Comparison of ENCODE assay signal across 8 cellular contexts in the genomic region with DNA sequence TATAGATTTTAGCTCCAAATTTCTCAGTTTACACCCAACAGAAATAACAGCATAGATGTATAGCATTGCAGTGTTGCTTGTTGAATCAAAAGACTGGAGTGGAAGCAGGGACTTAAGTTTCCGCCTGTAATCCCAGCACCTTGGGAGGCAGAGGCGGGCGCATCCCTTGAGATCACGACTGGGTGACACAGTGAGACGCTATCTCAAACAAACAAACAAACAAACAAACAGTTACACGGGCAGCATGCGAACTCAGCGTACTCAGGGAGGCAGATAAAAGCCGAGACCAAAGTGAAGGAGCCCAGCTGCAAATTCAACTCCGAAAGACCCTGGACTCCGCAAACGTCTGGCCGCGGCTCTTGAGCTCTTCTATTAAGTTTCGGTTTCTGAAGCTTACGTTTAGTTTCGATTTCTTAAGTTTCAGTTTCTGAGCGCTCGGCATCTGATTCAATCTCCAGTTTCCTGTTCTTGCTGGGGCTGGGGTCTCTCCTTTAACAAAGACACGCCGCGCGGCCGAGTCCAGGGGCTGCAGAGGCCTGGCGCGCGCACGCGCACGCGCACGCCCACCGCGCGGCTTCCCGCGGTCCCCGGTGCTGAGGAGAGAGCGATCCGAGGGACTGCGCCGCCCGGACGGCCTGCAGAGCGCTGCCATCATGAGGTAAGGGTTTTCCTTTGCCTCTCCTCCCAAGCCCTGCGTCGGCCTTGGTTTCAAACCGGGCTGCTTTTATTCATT. TPM values are rescaled to one million over a fixed set of nuclear protein-coding genes. Genes with fewer than 3 reads are reported as not detected.
A peak's percentile ranks its signal among the peaks of the same experiment; 100 is the strongest.
DNase-seq lines count a peak whose midpoint lies in the region; ATAC-seq, FAIRE-seq and TF ChIP-seq lines count a peak whose summit lies in the region.

A gene with protein sequence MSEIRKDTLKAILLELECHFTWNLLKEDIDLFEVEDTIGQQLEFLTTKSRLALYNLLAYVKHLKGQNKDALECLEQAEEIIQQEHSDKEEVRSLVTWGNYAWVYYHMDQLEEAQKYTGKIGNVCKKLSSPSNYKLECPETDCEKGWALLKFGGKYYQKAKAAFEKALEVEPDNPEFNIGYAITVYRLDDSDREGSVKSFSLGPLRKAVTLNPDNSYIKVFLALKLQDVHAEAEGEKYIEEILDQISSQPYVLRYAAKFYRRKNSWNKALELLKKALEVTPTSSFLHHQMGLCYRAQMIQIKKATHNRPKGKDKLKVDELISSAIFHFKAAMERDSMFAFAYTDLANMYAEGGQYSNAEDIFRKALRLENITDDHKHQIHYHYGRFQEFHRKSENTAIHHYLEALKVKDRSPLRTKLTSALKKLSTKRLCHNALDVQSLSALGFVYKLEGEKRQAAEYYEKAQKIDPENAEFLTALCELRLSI (plus strand): TSS at position 423 of the 733 bp plus-strand sequence. CDS start 231 bp downstream, at position 654.

- CTCF ChIA-PET in Calu3 (lab: Charles Lee) = interaction anchor here (0.6 to 1.4 kb wide), 4 partner anchors 22 to 162 kb away, joined by 3 to 6 read pairs (median 4); a partner anchor contains a TSS
- CTCF ChIA-PET in naive thymus-derived CD4-positive, alpha-beta T cell (lab: Charles Lee) = interaction anchor here (0.8 to 1.8 kb wide), 3 partner anchors 22 to 152 kb away, joined by 3 to 4 read pairs (median 4); a partner anchor contains a TSS

- H3K27me3 Mint-ChIP-seq in Calu3 (ENCODE audit: unreplicated experiment) = no peaks in the 10 kb centered on the region
- H3K27me3 Mint-ChIP-seq in naive thymus-derived CD4-positive, alpha-beta T cell = no peaks in the 10 kb centered on the region
- H3K27me3 Mint-ChIP-seq in stimulated activated naive B cell treated with anti-CD40 and anti-IgM and Interleukin-4, amounts not matched to agents 10 μg/mL and 1 μg/mL and 100 μg/mL, for 72 hours = no peaks in the 10 kb centered on the region

- H3K4me3 ChIP-seq in naive thymus-derived CD4-positive, alpha-beta T cell (ENCODE audit: low read length) = peak within 1 kb of the TSS; percentile 77

- no peak for TF ChIP-seq CTCF in Calu3 (IDR thresholded peaks at IDR 0.05; ENCODE audit: unreplicated experiment)
- no peak for TF ChIP-seq CTCF in GM20000 (IDR thresholded peaks at IDR 0.05; ENCODE audit: extremely low read depth, missing control alignments)

- intact Hi-C loops in Calu3 (cut with micrococcal nuclease; ENCODE audit: unreplicated experiment) = no loop called here
- intact Hi-C loops in naive thymus-derived CD4-positive, alpha-beta T cell (cut with micrococcal nuclease) = loop anchor here (1.0 to 10.0 kb wide), 21 partner anchors 22 to 1810 kb away; a partner anchor contains a TSS

- H3K27ac ChIP-seq in naive thymus-derived CD4-positive, alpha-beta T cell (ENCODE audit: low read depth, low read length) = peak within 1 kb of the TSS; percentile 94

- peaks cover 0 to 4% (median 0%) of the 10 kb centered on the region in 3 experiments for H3K36me3 ChIP-seq in naive thymus-derived CD4-positive, alpha-beta T cell (ENCODE audit: control insufficient read depth in 2 of 3, insufficient read depth in 3 of 3, low read length in 3 of 3)

- FAIRE-seq in RCC 7860 (lab: Jason Lieb, UNC) = no peak

- DNase-seq in Calu3 (peak; percentile 58), GM20000 (ENCODE audit: low spot score) (peak; percentile 83), HT1080 (ENCODE audit: low read depth) (peak; percentile 74), RCC 7860 (ENCODE audit: low spot score) (peak; percentile 53), fibroblast of peridontal ligament (ENCODE audit: extremely low read depth) (peak; percentile 77)
- DNase-seq in activated T-helper 9 cell treated with anti-CD3 and anti-CD28 coated beads, Interleukin-2, amount 50 U/mL, for 16 hours (ENCODE audit: low read depth) = peak; percentile 51
- DNase-seq in naive thymus-derived CD4-positive, alpha-beta T cell = peak; percentile 62 to 83 (median 76)
- DNase-seq in stimulated activated naive B cell treated with anti-CD40 and anti-IgM and Interleukin-4, amounts not matched to agents 10 μg/mL and 1 μg/mL and 100 μg/mL, for 72 hours = peak; percentile 65

- POLR2A ChIA-PET in naive thymus-derived CD4-positive, alpha-beta T cell (lab: Charles Lee) = interaction anchor here (0.7 to 4.6 kb wide), 14 partner anchors 11 to 1461 kb away, joined by 3 to 61 read pairs (median 6); a partner anchor contains a TSS

- H3K27ac Mint-ChIP-seq in Calu3 (ENCODE audit: unreplicated experiment) = peak within 1 kb of the TSS; percentile 89
- H3K27ac Mint-ChIP-seq in naive thymus-derived CD4-positive, alpha-beta T cell = peak within 1 kb of the TSS; percentile 96 to 100 (median 98)
- H3K27ac Mint-ChIP-seq in stimulated activated naive B cell treated with anti-CD40 and anti-IgM and Interleukin-4, amounts not matched to agents 10 μg/mL and 1 μg/mL and 100 μg/mL, for 72 hours = peak within 1 kb of the TSS; percentile 95

- no peaks in the 10 kb centered on the region for H3K27me3 ChIP-seq in naive thymus-derived CD4-positive, alpha-beta T cell (ENCODE audit: control insufficient read depth in 2 of 2, insufficient read depth in 2 of 2, low read length in 2 of 2)

- H3K4me1 Mint-ChIP-seq in Calu3 (ENCODE audit: low read depth, unreplicated experiment) = peaks cover 18% of the 10 kb centered on the region
- H3K4me1 Mint-ChIP-seq in naive thymus-derived CD4-positive, alpha-beta T cell = peaks cover 26 to 75% (median 65%) of the 10 kb centered on the region in 7 donors
- peaks cover 29 to 45% of the 10 kb centered on the region in 2 donors for H3K4me1 Mint-ChIP-seq in stimulated activated naive B cell treated with anti-CD40 and anti-IgM and Interleukin-4, amounts not matched to agents 10 μg/mL and 1 μg/mL and 100 μg/mL, for 72 hours

- peaks cover 26% of the 10 kb centered on the region for H3K36me3 Mint-ChIP-seq in Calu3 (ENCODE audit: insufficient read depth, unreplicated experiment)
- H3K36me3 Mint-ChIP-seq in naive thymus-derived CD4-positive, alpha-beta T cell = peaks cover 0 to 51% (median 6%) of the 10 kb centered on the region in 5 donors
- peaks cover 13 to 23% of the 10 kb centered on the region in 2 donors for H3K36me3 Mint-ChIP-seq in stimulated activated naive B cell treated with anti-CD40 and anti-IgM and Interleukin-4, amounts not matched to agents 10 μg/mL and 1 μg/mL and 100 μg/mL, for 72 hours

- H3K9me3 ChIP-seq in naive thymus-derived CD4-positive, alpha-beta T cell (ENCODE audit: control insufficient read depth in 2 of 3, low read length in 3 of 3) = no peaks in the 10 kb centered on the region

- H3K4me1 ChIP-seq in naive thymus-derived CD4-positive, alpha-beta T cell (ENCODE audit: control insufficient read depth in 2 of 2, insufficient read depth in 2 of 2, low read length in 2 of 2) = peaks cover 21% of the 10 kb centered on the region in 2 donors

- peak; percentile 88 for ATAC-seq in naive thymus-derived CD4-positive, alpha-beta T cell
- ATAC-seq in stimulated activated naive B cell treated with anti-CD40 and anti-IgM and Interleukin-4, amounts not matched to agents 10 μg/mL and 1 μg/mL and 100 μg/mL, for 72 hours (replicated peaks) = peak; percentile 81 to 86

- peak within 1 kb of the TSS; percentile 95 for H3K4me3 Mint-ChIP-seq in Calu3 (ENCODE audit: low read depth, unreplicated experiment)
- H3K4me3 Mint-ChIP-seq in naive thymus-derived CD4-positive, alpha-beta T cell = peak within 1 kb of the TSS; percentile 90 to 100 (median 96)
- peak within 1 kb of the TSS; percentile 87 to 89 for H3K4me3 Mint-ChIP-seq in stimulated activated naive B cell treated with anti-CD40 and anti-IgM and Interleukin-4, amounts not matched to agents 10 μg/mL and 1 μg/mL and 100 μg/mL, for 72 hours

- H3K9me3 Mint-ChIP-seq in Calu3 (ENCODE audit: low read depth, unreplicated experiment) = no peaks in the 10 kb centered on the region
- H3K9me3 Mint-ChIP-seq in naive thymus-derived CD4-positive, alpha-beta T cell = peaks cover 0 to 9% (median 2%) of the 10 kb centered on the region in 11 donors
- peaks cover 0 to 3% of the 10 kb centered on the region in 2 donors for H3K9me3 Mint-ChIP-seq in stimulated activated naive B cell treated with anti-CD40 and anti-IgM and Interleukin-4, amounts not matched to agents 10 μg/mL and 1 μg/mL and 100 μg/mL, for 72 hours

- TSS peak; percentile 91 for BruUV-seq in Calu3 (replicated peaks; lab: Mats Ljungman, UMichigan)

RNA-seq across cellular contexts. Expression of the gene that starts here (rescaled TPM):
- total RNA-seq in Calu3 (2022) = 13.8 and 23.5 TPM in 2 replicates
- 12.2 and 12.4 TPM in 2 replicates for total RNA-seq in HT1080 (2014; rRNA removed; shearing (Covaris generic))
- 8.0 and 9.1 TPM in 2 replicates for polyA plus RNA-seq in HT1080 (2015; cell fraction: cytosol; rRNA removed)
- polyA plus RNA-seq in HT1080 (2015; cell fraction: nucleus; rRNA removed) = 11.4 and 12.4 TPM in 2 replicates
- 10 to 100 TPM; 13.1 to 34.0 (median 24.8) TPM for total RNA-seq in naive thymus-derived CD4-positive, alpha-beta T cell
- polyA plus RNA-seq in naive thymus-derived CD4-positive, alpha-beta T cell = 10 to 100 TPM; 13.0 to 15.1 TPM

Comparison
In these comparisons a context has a peak if more than half of its experiments do, and no peak if none do; other contexts are left out.
1. Peak in every context shown above with its lines: DNase-seq, ATAC-seq, H3K4me3 ChIP-seq and H3K27ac ChIP-seq.